ENCODE assay signal across 1 cellular context in the genomic region with DNA sequence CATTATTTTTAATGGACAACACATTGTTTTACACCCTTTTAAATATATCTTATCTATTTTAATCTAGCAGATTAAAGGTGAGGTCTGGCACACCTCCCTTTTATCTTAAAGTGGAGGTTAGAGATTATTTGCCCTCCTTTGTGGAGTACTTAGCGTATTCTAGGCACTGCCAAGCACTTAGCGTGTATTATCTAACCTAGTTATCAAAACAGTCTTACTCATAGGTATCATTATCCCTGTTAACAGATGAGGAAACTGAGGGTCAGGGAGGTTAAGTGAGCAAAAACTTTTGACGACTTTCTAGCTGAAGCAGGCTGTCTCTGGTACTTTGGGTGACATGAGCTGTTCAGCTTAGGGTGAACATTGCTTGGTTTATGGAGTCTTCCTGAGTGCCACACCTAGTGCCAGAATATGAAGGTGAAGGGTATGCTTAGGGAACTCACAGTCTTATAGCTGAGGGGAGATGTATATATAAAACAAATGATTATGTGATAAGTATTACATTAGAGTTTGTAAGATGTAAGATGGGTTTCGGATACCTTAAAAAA.
TF ChIP-seq lines count a peak whose summit lies in the region.

No MANE protein-coding gene starts in this region.

TF ChIP-seq in HepG2, 621 proteins besides CTCF, POLR2A, EP300 and RAD21 (continued from another document):
- TF ChIP-seq, protein P1, sequence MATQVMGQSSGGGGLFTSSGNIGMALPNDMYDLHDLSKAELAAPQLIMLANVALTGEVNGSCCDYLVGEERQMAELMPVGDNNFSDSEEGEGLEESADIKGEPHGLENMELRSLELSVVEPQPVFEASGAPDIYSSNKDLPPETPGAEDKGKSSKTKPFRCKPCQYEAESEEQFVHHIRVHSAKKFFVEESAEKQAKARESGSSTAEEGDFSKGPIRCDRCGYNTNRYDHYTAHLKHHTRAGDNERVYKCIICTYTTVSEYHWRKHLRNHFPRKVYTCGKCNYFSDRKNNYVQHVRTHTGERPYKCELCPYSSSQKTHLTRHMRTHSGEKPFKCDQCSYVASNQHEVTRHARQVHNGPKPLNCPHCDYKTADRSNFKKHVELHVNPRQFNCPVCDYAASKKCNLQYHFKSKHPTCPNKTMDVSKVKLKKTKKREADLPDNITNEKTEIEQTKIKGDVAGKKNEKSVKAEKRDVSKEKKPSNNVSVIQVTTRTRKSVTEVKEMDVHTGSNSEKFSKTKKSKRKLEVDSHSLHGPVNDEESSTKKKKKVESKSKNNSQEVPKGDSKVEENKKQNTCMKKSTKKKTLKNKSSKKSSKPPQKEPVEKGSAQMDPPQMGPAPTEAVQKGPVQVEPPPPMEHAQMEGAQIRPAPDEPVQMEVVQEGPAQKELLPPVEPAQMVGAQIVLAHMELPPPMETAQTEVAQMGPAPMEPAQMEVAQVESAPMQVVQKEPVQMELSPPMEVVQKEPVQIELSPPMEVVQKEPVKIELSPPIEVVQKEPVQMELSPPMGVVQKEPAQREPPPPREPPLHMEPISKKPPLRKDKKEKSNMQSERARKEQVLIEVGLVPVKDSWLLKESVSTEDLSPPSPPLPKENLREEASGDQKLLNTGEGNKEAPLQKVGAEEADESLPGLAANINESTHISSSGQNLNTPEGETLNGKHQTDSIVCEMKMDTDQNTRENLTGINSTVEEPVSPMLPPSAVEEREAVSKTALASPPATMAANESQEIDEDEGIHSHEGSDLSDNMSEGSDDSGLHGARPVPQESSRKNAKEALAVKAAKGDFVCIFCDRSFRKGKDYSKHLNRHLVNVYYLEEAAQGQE (IDR thresholded peaks at IDR 0.05; ENCODE audit: borderline replicate concordance in 1 of 2, low read depth in 1 of 2, low read length in 2 of 2), result no peak
- TF ChIP-seq DMTF1 (CRISPR knock-in tag; IDR thresholded peaks at IDR 0.05) (no peak), RBM22 (optimal IDR thresholded peaks at IDR 0.05; ENCODE audit: low read length) (peak; percentile 95)
